ENCODE assay signal across 8 cellular contexts in the genomic region with DNA sequence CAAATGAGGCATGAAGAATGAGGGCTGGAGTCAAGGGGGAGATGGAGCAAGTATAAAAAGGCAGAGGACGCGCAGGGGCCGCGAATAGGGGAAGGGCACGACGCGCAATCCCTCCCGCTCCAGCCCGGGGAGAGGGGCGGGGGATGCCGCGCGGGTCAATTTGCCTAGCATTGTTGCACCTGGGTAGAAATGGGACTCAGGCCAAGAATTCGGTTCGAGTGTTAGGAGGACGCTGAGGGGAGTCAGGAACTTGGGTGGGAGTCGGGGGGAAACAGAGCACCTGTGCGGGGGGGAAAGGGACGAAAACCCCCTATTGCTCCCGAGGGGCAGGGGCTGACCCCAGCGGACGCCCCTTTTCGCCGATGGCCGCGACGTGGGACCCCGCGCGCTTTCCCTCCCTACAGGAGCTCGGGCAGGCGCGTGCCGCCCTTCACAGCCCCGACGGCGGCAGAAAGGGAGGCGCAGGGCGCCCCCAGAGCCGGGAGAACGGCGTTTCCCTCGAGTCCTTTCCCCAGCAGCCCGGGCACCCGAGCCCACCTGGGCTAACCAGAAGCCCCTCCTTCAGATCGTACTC. TPM values are rescaled to one million over a fixed set of nuclear protein-coding genes. Genes with fewer than 3 reads are reported as not detected.
DNase-seq lines count a peak whose midpoint lies in the region; ATAC-seq and TF ChIP-seq lines count a peak whose summit lies in the region.

No MANE protein-coding gene starts in this region.

- H3K27me3 Mint-ChIP-seq in endothelial cell (ENCODE audit: unreplicated experiment), result peaks cover 2% of the 10 kb centered on the region

- H3K36me3 ChIP-seq in mucosa of rectum (ENCODE audit: control insufficient read depth in 2 of 2, insufficient read depth in 2 of 2, low read length in 2 of 2), result no peaks in the 10 kb centered on the region
- H3K36me3 ChIP-seq in tibial artery, result no peaks in the 10 kb centered on the region

- H3K4me1 Mint-ChIP-seq in endothelial cell (ENCODE audit: unreplicated experiment), result peaks cover 16% of the 10 kb centered on the region

- no peak for TF ChIP-seq CTCF in endothelial cell (IDR thresholded peaks at IDR 0.05; ENCODE audit: unreplicated experiment)
- TF ChIP-seq CTCF in tibial artery (IDR thresholded peaks at IDR 0.05), result no peak

- peak overlapping the region; percentile 66 for H3K27ac Mint-ChIP-seq in endothelial cell (ENCODE audit: unreplicated experiment)

- peaks cover 3% of the 10 kb centered on the region for H3K36me3 Mint-ChIP-seq in endothelial cell (ENCODE audit: low read depth, unreplicated experiment)

- no peaks in the 10 kb centered on the region for H3K27me3 ChIP-seq in mucosa of rectum (ENCODE audit: control insufficient read depth in 2 of 2, insufficient read depth in 2 of 2, low read length in 2 of 2)
- H3K27me3 ChIP-seq in tibial artery, result no peaks in the 10 kb centered on the region

- peak overlapping the region; percentile 74 to 86 for H3K9ac ChIP-seq in mucosa of rectum (ENCODE audit: low read depth in 1 of 2, low read length in 2 of 2)

- H3K9me3 ChIP-seq in mucosa of rectum (ENCODE audit: control insufficient read depth in 2 of 2, low read length in 2 of 2) (no peaks in the 10 kb centered on the region), tibial artery (no peaks in the 10 kb centered on the region)

- H3K4me3 ChIP-seq in mucosa of rectum (ENCODE audit: low read length in 2 of 2), result peak overlapping the region; percentile 86 to 92
- peak overlapping the region; percentile 77 to 97 for H3K4me3 ChIP-seq in tibial artery

- peak; percentile 59 for DNase-seq in D341Med (ENCODE audit: low spot score)
- peak; percentile 17 for DNase-seq in NCI-H1092 (lab: John Stamatoyannopoulos, UW)
- peak; percentile 43 for DNase-seq in activated CD4-positive, CD25-positive, alpha-beta regulatory T cell treated with anti-CD3 and anti-CD28 coated beads, Interleukin-2, amount 50 U/mL, for 72 hours
- DNase-seq in endothelial cell (ENCODE audit: low spot score), result peak; percentile 30
- DNase-seq in tibial artery, result peak in 1 of 2 donors; percentile 31
- no peak for DNase-seq in NCI-H1694 treated with DMSO at 0.1 percent for 48 hours (lab: John Stamatoyannopoulos, UW)

- intact Hi-C loops in tibial artery (cut with DNase I; ENCODE audit: low total_unique reads), result loop anchor here (2.0 kb wide), 2 partner anchors 50 to 104 kb away; a partner anchor contains a TSS

- H3K4me1 ChIP-seq in mucosa of rectum (ENCODE audit: control insufficient read depth in 2 of 2, insufficient read depth in 2 of 2, low read length in 2 of 2) (peaks cover 3 to 7% of the 10 kb centered on the region in 2 donors), tibial artery (peaks cover 3 to 12% (median 8%) of the 10 kb centered on the region in 4 donors)

- peak overlapping the region; percentile 73 to 85 for H3K27ac ChIP-seq in mucosa of rectum (ENCODE audit: low read depth in 2 of 2, low read length in 2 of 2)
- H3K27ac ChIP-seq in tibial artery, result peak overlapping the region; percentile 87 to 90

- peak; percentile 24 for ATAC-seq in GM21723 (IDR thresholded peaks at IDR 0.05; ENCODE audit: unreplicated experiment)

- H3K9me3 Mint-ChIP-seq in endothelial cell (ENCODE audit: unreplicated experiment), result no peaks in the 10 kb centered on the region

- H3K4me3 Mint-ChIP-seq in endothelial cell (ENCODE audit: unreplicated experiment), result peak overlapping the region; percentile 98

RNA-seq across cellular contexts. Expression of a gene that starts 0.4 kb away (rescaled TPM):
- 2.9 TPM for total RNA-seq in endothelial cell (ENCODE audit: unreplicated experiment)
